Comparison of ENCODE assay signal across 24 cellular contexts in genomic region chr2:210230984-210231383, GRCh38. TPM values are rescaled to one million over a fixed set of nuclear protein-coding genes. Genes with fewer than 3 reads are reported as not detected.
"Had no signal": no experiment of that assay in that cellular context is flagged by ENCODE, and none has a peak within 500 bp of the region (broad histone marks: within the 10 kb centered on the region; RNA-seq: fewer than 3 reads in every experiment).

No MANE protein-coding gene starts in this region.

- ATAC-seq: foreskin keratinocyte; gastroesophageal sphincter; heart left ventricle; left cardiac atrium; lower lobe of right lung; naive thymus-derived CD8-positive, alpha-beta T cell; stimulated activated memory B cell treated with anti-CD40 and anti-IgM and Interleukin-4, amounts not matched to agents 10 μg/mL and 1 μg/mL and 100 μg/mL, for 72 hours; stimulated activated naive CD8-positive, alpha-beta T cell treated with anti-CD3 and anti-CD28 coated beads, Interleukin-15, Interleukin-2, amounts not matched to agents 100 U/mL and 50 U/mL, for 24 hours had no signal

- H3K27ac Mint-ChIP-seq: naive thymus-derived CD8-positive, alpha-beta T cell; stimulated activated memory B cell treated with anti-CD40 and anti-IgM and Interleukin-4, amounts not matched to agents 10 μg/mL and 1 μg/mL and 100 μg/mL, for 72 hours; type B pancreatic cell had no signal

- H3K4me1 ChIP-seq: esophagus muscularis mucosa, gastroesophageal sphincter, heart left ventricle, left ventricle myocardium inferior, lower lobe of right lung, right atrium auricular region, sigmoid colon had no signal

- DNase-seq: dermis blood vessel endothelial cell; effector memory CD4-positive, alpha-beta T cell; foreskin keratinocyte; heart left ventricle; left cardiac atrium; left ventricle myocardium inferior; lower lobe of right lung; naive thymus-derived CD8-positive, alpha-beta T cell; occipital lobe; sigmoid colon; stimulated activated CD4-positive, alpha-beta T cell treated with anti-CD3 and anti-CD28 coated beads, Interleukin-2, amount 100 ng/mL, for 24 hours; stimulated activated CD4-positive, alpha-beta T cell treated with anti-CD3 and anti-CD28 coated beads, Interleukin-4, amount 100 ng/mL, for 4 hours; stimulated activated naive CD8-positive, alpha-beta T cell treated with anti-CD3 and anti-CD28 coated beads, Interleukin-15, Interleukin-2, amounts not matched to agents 100 U/mL and 50 U/mL, for 24 hours had no signal

- H3K4me1 Mint-ChIP-seq: naive thymus-derived CD8-positive, alpha-beta T cell; stimulated activated memory B cell treated with anti-CD40 and anti-IgM and Interleukin-4, amounts not matched to agents 10 μg/mL and 1 μg/mL and 100 μg/mL, for 72 hours had no signal

- H3K9me3 ChIP-seq: esophagus muscularis mucosa, gastroesophageal sphincter, heart left ventricle, left ventricle myocardium inferior, lower lobe of right lung, prostate gland, right atrium auricular region, sigmoid colon had no signal

- H3K4me3 Mint-ChIP-seq: naive thymus-derived CD8-positive, alpha-beta T cell; stimulated activated memory B cell treated with anti-CD40 and anti-IgM and Interleukin-4, amounts not matched to agents 10 μg/mL and 1 μg/mL and 100 μg/mL, for 72 hours; type B pancreatic cell had no signal

- H3K4me3 ChIP-seq: coronary artery, esophagus muscularis mucosa, gastroesophageal sphincter, heart left ventricle, hepatocyte, left ventricle myocardium inferior, lower lobe of right lung, prostate gland, right atrium auricular region, sigmoid colon had no signal

- H3K36me3 ChIP-seq: esophagus muscularis mucosa, gastroesophageal sphincter, heart left ventricle, left ventricle myocardium inferior, lower lobe of right lung, prostate gland, right atrium auricular region, sigmoid colon had no signal

- H3K9me3 Mint-ChIP-seq: naive thymus-derived CD8-positive, alpha-beta T cell; stimulated activated memory B cell treated with anti-CD40 and anti-IgM and Interleukin-4, amounts not matched to agents 10 μg/mL and 1 μg/mL and 100 μg/mL, for 72 hours had no signal

- H3K27me3 ChIP-seq: right atrium auricular region had no signal

- H3K27ac ChIP-seq: coronary artery, esophagus muscularis mucosa, foreskin keratinocyte, gastroesophageal sphincter, heart left ventricle, hepatocyte, left ventricle myocardium inferior, lower lobe of right lung, parathyroid adenoma, right atrium auricular region, sigmoid colon had no signal

- H3K36me3 Mint-ChIP-seq: naive thymus-derived CD8-positive, alpha-beta T cell; stimulated activated memory B cell treated with anti-CD40 and anti-IgM and Interleukin-4, amounts not matched to agents 10 μg/mL and 1 μg/mL and 100 μg/mL, for 72 hours; type B pancreatic cell had no signal

RNA-seq across cellular contexts. Expression of gene ACADL, which starts 5.7 kb away (rescaled TPM):
- total RNA-seq: endothelial cell of umbilical vein; naive thymus-derived CD8-positive, alpha-beta T cell had no signal
- polyA plus RNA-seq: endothelial cell of umbilical vein; naive thymus-derived CD8-positive, alpha-beta T cell; neural cell had no signal
